In genomic region chr6:130322673-130323268, GRCh38 we compare ENCODE assay signal across 8 cellular contexts. TPM values are rescaled to one million over a fixed set of nuclear protein-coding genes. Genes with fewer than 3 reads are reported as not detected.
DNase-seq lines count a peak whose midpoint lies in the region; TF ChIP-seq lines count a peak whose summit lies in the region.

No MANE protein-coding gene starts in this region.

- peak; percentile 75 for TF ChIP-seq CTCF in GM13976 (IDR thresholded peaks at IDR 0.05; ENCODE audit: borderline replicate concordance, control extremely low read depth, extremely low read depth, insufficient read depth, missing control alignments)

- in situ Hi-C loops in GM13976 (cut with MboI; ENCODE audit: low sequenced_read_pairs, unreplicated experiment) = loop anchor here (5.0 to 25.0 kb wide), 2 partner anchors 370 to 815 kb away; partner anchors contain the start of gene AKAP7

- DNase-seq in AG08396 (ENCODE audit: low spot score) = peak; percentile 21
- DNase-seq in GM13976 (ENCODE audit: low spot score) = peak; percentile 19
- peak; percentile 51 for DNase-seq in NCI-H146 (lab: John Stamatoyannopoulos, UW)
- peak; percentile 12 to 26 for DNase-seq in activated CD4-positive, alpha-beta T cell treated with anti-CD3 and anti-CD28 coated beads for 24 hours (ENCODE audit: low read depth in 2 of 2)
- peak; percentile 43 for DNase-seq in effector CD4-positive, alpha-beta T cell
- peak; percentile 58 for DNase-seq in mucosa of gallbladder (ENCODE audit: low spot score)
- DNase-seq in stromal cell of bone marrow (ENCODE audit: low read depth) = peak; percentile 65
- no peak for DNase-seq in GDM1 (lab: John Stamatoyannopoulos, UW)

RNA-seq across cellular contexts. Expression of gene TMEM200A, which starts 43.0 kb away (rescaled TPM):
- total RNA-seq in mucosa of gallbladder = 1.9 TPM
